Comparison of ENCODE assay signal across 29 cellular contexts in genomic region chr11:98137437-98137836, GRCh38.
"Had no signal": no experiment of that assay in that cellular context is flagged by ENCODE, and none has a peak within 500 bp of the region (broad histone marks: within the 10 kb centered on the region; RNA-seq: fewer than 3 reads in every experiment).

No MANE protein-coding gene starts in this region.

- H3K27ac ChIP-seq: ascending aorta, breast epithelium, epithelial cell of prostate, esophagus squamous epithelium had no signal

- FAIRE-seq: colon, endothelial cell of umbilical vein had no signal

- H3K4me3 ChIP-seq: ascending aorta, breast epithelium, esophagus squamous epithelium had no signal

- H3K9me3 ChIP-seq: ascending aorta, esophagus squamous epithelium had no signal

- H3K27me3 ChIP-seq: ascending aorta, breast epithelium, esophagus squamous epithelium had no signal

- H3K4me1 ChIP-seq: ascending aorta, breast epithelium, esophagus squamous epithelium had no signal

- ATAC-seq: activated naive CD4-positive, alpha-beta T cell treated with anti-CD3 and anti-CD28 coated beads, Interleukin-2, amount 50 U/mL, for 72 hours; activated T-cell treated with anti-CD3 and anti-CD28 coated beads, Interleukin-2, amount 50 U/mL, for 72 hours; effector memory CD8-positive, alpha-beta T cell had no signal

- H3K36me3 ChIP-seq: ascending aorta, breast epithelium, esophagus squamous epithelium had no signal

- DNase-seq: activated CD4-positive, alpha-beta memory T cell treated with anti-CD3 and anti-CD28 coated beads, Interleukin-2, amount 10 ng/mL, durations not matched to agents 7 days and 5 days; activated CD4-positive, alpha-beta T cell treated with anti-CD3 and anti-CD28 coated beads for 1 hour; activated CD4-positive, alpha-beta T cell treated with anti-CD3 and anti-CD28 coated beads for 4 hours; activated CD4-positive, alpha-beta T cell treated with anti-CD3 and anti-CD28 coated beads, Interleukin-2, amount 10 ng/mL, durations not matched to agents 7 days and 5 days; activated CD4-positive, alpha-beta T cell treated with anti-CD3 and anti-CD28 coated beads, Interleukin-2, amount 50 U/mL, for 4 hours; activated CD4-positive, CD25-positive, alpha-beta regulatory T cell; activated CD8-positive, alpha-beta memory T cell treated with anti-CD3 and anti-CD28 coated beads, Interleukin-2, amount 50 U/mL, for 48 hours; activated gamma-delta T cell; activated naive CD4-positive, alpha-beta T cell; activated naive CD4-positive, alpha-beta T cell treated with anti-CD3 and anti-CD28 coated beads, Interleukin-2, amount 10 ng/mL, durations not matched to agents 7 days and 5 days; activated naive CD8-positive, alpha-beta T cell treated with anti-CD3 and anti-CD28 coated beads, Interleukin-2, amount 10 ng/mL, durations not matched to agents 7 days and 5 days; activated T-cell treated with anti-CD3 and anti-CD28 coated beads for 4 hours; activated T-cell treated with anti-CD3 and anti-CD28 coated beads, Interleukin-2, amount 50 U/mL, for 24 hours; activated T-cell treated with anti-CD3 and anti-CD28 coated beads, Interleukin-2, amount 50 U/mL, for 72 hours; caudate nucleus; cortex of kidney; dermis blood vessel endothelial cell; effector CD4-positive, alpha-beta T cell; effector memory CD8-positive, alpha-beta T cell; esophagus squamous epithelium; foreskin fibroblast; head of caudate nucleus; T-helper 2 cell had no signal
